1 cellular context compared by ENCODE assay signal in genomic region chr16:89732142-89732917, GRCh38.
TF ChIP-seq lines count a peak whose summit lies in the region.

No MANE protein-coding gene starts in this region.

TF ChIP-seq in GM12878, 131 proteins besides CTCF, POLR2A, EP300 and RAD21:
- TF ChIP-seq, protein P1, sequence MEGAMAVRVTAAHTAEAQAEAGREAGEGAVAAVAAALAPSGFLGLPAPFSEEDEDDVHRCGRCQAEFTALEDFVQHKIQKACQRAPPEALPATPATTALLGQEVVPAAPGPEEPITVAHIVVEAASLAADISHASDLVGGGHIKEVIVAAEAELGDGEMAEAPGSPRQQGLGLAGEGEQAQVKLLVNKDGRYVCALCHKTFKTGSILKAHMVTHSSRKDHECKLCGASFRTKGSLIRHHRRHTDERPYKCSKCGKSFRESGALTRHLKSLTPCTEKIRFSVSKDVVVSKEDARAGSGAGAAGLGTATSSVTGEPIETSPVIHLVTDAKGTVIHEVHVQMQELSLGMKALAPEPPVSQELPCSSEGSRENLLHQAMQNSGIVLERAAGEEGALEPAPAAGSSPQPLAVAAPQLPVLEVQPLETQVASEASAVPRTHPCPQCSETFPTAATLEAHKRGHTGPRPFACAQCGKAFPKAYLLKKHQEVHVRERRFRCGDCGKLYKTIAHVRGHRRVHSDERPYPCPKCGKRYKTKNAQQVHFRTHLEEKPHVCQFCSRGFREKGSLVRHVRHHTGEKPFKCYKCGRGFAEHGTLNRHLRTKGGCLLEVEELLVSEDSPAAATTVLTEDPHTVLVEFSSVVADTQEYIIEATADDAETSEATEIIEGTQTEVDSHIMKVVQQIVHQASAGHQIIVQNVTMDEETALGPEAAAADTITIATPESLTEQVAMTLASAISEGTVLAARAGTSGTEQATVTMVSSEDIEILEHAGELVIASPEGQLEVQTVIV (IDR thresholded peaks at IDR 0.05; ENCODE audit: borderline replicate concordance, partially characterized antibody): no peak
- no peak for TF ChIP-seq SMAD5 (IDR thresholded peaks at IDR 0.05; ENCODE audit: low read depth)
- TF ChIP-seq, protein P2, sequence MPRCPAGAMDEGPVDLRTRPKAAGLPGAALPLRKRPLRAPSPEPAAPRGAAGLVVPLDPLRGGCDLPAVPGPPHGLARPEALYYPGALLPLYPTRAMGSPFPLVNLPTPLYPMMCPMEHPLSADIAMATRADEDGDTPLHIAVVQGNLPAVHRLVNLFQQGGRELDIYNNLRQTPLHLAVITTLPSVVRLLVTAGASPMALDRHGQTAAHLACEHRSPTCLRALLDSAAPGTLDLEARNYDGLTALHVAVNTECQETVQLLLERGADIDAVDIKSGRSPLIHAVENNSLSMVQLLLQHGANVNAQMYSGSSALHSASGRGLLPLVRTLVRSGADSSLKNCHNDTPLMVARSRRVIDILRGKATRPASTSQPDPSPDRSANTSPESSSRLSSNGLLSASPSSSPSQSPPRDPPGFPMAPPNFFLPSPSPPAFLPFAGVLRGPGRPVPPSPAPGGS (IDR thresholded peaks at IDR 0.05; ENCODE audit: borderline replicate concordance, insufficient read depth, low read depth, low read length, poor library complexity, severe bottlenecking): peak; percentile 19
- no peak for TF ChIP-seq SPI1 (IDR thresholded peaks at IDR 0.05; ENCODE audit: borderline replicate concordance, insufficient read depth, low read depth, low read length)
TF ChIP-seq in GM12878: peak in this region for 1.
